Comparison of ENCODE assay signal across 17 cellular contexts in the genomic region with DNA sequence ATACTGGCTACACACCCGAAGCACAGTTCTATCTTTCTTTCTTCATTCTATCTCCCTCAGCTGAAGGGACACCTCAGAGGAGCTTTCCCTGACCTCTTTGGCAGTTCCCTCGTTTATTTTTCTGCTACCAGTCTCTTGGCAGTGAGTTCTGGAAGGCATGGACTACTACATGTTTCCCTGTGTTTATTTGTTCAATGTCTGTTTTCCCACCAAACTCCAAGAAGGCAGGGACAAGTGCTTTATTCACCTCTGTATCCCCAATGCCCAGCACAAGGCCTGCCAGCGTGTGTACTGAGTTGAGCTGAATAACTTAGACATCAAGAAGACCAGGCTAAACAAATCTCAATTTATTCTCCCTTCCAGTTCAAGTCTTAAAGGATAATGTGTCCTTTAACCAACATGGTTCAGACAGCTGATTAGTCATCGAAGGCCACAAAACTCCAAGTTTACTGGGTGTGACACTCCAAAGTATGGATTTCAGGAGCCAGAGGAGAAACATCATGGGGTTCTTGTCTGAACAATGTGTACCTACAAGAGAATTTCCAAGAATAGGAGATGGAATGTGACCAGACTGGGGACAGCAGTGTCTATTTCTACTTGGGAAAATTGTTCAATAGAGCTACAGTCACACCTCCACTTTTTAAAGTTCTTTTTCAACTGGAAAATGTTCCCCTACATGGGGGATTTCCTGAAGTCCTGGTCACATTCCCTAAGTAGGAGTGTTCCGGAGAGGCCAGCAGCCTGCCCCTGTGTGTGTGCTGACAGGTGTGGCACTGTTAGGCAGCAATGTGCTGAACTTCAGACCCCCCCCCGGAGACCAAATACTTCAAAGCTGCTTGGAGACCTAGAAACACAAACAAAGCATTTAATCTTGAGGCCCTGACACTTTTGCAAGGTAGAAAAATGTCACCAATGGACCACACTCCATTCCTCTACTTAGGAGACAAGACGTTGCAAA.
DNase-seq lines count a peak whose midpoint lies in the region; ATAC-seq and TF ChIP-seq lines count a peak whose summit lies in the region.
"Had no signal": no experiment of that assay in that cellular context is flagged by ENCODE, and none has a peak within 500 bp of the region (broad histone marks: within the 10 kb centered on the region; RNA-seq: fewer than 3 reads in every experiment).

No MANE protein-coding gene starts in this region.

- H3K4me2 ChIP-seq in PC-3 (ENCODE audit: low read length), result no peak overlapping the region
- H3K4me2 ChIP-seq: PC-9 had no signal

- ATAC-seq in PC-3 (no peak), lower lobe of right lung (peak; percentile 96 to 98), GM18861 (IDR thresholded peaks at IDR 0.05; ENCODE audit: unreplicated experiment) (no peak)
- no peak for ATAC-seq in stimulated activated memory B cell treated with anti-CD40 and anti-IgM and Interleukin-4, amounts not matched to agents 10 μg/mL and 1 μg/mL and 100 μg/mL, for 72 hours
- ATAC-seq in natural killer cell treated with Interleukin-12 subunit alpha and Interleukin-12 subunit beta and Interleukin-15 and Interleukin-18, amount 100 ng/mL, for 72 hours, result no peak
- ATAC-seq: activated CD8-positive, alpha-beta memory T cell treated with anti-CD3 and anti-CD28 coated beads, Interleukin-2, amount 10 ng/mL, durations not matched to agents 7 days and 5 days; natural killer cell had no signal

- H3K36me3 Mint-ChIP-seq in stimulated activated memory B cell treated with anti-CD40 and anti-IgM and Interleukin-4, amounts not matched to agents 10 μg/mL and 1 μg/mL and 100 μg/mL, for 72 hours, result no peaks in the 10 kb centered on the region
- H3K36me3 Mint-ChIP-seq in natural killer cell treated with Interleukin-12 subunit alpha and Interleukin-12 subunit beta and Interleukin-15 and Interleukin-18, amount 100 ng/mL, for 72 hours, result no peaks in the 10 kb centered on the region
- H3K36me3 Mint-ChIP-seq: activated CD8-positive, alpha-beta memory T cell treated with anti-CD3 and anti-CD28 coated beads, Interleukin-2, amount 10 ng/mL, durations not matched to agents 7 days and 5 days; natural killer cell had no signal

- POLR2A ChIA-PET in PC-3 (lab: Charles Lee; ENCODE audit: unreplicated experiment) (no interaction called here), A673 (lab: Charles Lee; ENCODE audit: low non-redundant PET) (no interaction called here)

- no peak overlapping the region for H3K4me3 Mint-ChIP-seq in stimulated activated memory B cell treated with anti-CD40 and anti-IgM and Interleukin-4, amounts not matched to agents 10 μg/mL and 1 μg/mL and 100 μg/mL, for 72 hours
- no peak overlapping the region for H3K4me3 Mint-ChIP-seq in natural killer cell treated with Interleukin-12 subunit alpha and Interleukin-12 subunit beta and Interleukin-15 and Interleukin-18, amount 100 ng/mL, for 72 hours
- H3K4me3 Mint-ChIP-seq: activated B cell treated with CpG ODN at 0.5 μM for 24 hours; activated CD8-positive, alpha-beta memory T cell treated with anti-CD3 and anti-CD28 coated beads, Interleukin-2, amount 10 ng/mL, durations not matched to agents 7 days and 5 days; natural killer cell; stimulated activated naive CD8-positive, alpha-beta T cell treated with anti-CD3 and anti-CD28 coated beads, Interleukin-15, Interleukin-2, amounts not matched to agents 100 ng/mL and 50 ng/mL, for 24 hours had no signal

- intact Hi-C loops in PC-3 (cut with micrococcal nuclease) (no loop called here), lower lobe of right lung (cut with DNase I) (no loop called here), A673 (cut with micrococcal nuclease; ENCODE audit: unreplicated experiment) (no loop called here)

- H3K9ac ChIP-seq in PC-3 (ENCODE audit: low read length), result no peak overlapping the region

- no peaks in the 10 kb centered on the region for H3K4me1 Mint-ChIP-seq in stimulated activated memory B cell treated with anti-CD40 and anti-IgM and Interleukin-4, amounts not matched to agents 10 μg/mL and 1 μg/mL and 100 μg/mL, for 72 hours
- peaks cover 0 to 9% of the 10 kb centered on the region in 2 donors for H3K4me1 Mint-ChIP-seq in natural killer cell treated with Interleukin-12 subunit alpha and Interleukin-12 subunit beta and Interleukin-15 and Interleukin-18, amount 100 ng/mL, for 72 hours (ENCODE audit: low read depth in 2 of 2)
- H3K4me1 Mint-ChIP-seq: activated B cell treated with CpG ODN at 0.5 μM for 24 hours; activated CD8-positive, alpha-beta memory T cell treated with anti-CD3 and anti-CD28 coated beads, Interleukin-2, amount 10 ng/mL, durations not matched to agents 7 days and 5 days had no signal

- H3K27ac ChIP-seq in PC-3 (ENCODE audit: low read length) (no peak overlapping the region), lower lobe of right lung (peak overlapping the region; percentile 70), A673 (ENCODE audit: low read depth, low read length, poor library complexity, severe bottlenecking) (no peak overlapping the region)
- H3K27ac ChIP-seq: PC-9 had no signal

- no peaks in the 10 kb centered on the region for H3K79me2 ChIP-seq in PC-3 (ENCODE audit: low read length)

- no peaks in the 10 kb centered on the region for H3K9me3 Mint-ChIP-seq in stimulated activated memory B cell treated with anti-CD40 and anti-IgM and Interleukin-4, amounts not matched to agents 10 μg/mL and 1 μg/mL and 100 μg/mL, for 72 hours
- H3K9me3 Mint-ChIP-seq in natural killer cell treated with Interleukin-12 subunit alpha and Interleukin-12 subunit beta and Interleukin-15 and Interleukin-18, amount 100 ng/mL, for 72 hours, result no peaks in the 10 kb centered on the region
- H3K9me3 Mint-ChIP-seq: activated B cell treated with CpG ODN at 0.5 μM for 24 hours; natural killer cell; stimulated activated naive CD8-positive, alpha-beta T cell treated with anti-CD3 and anti-CD28 coated beads, Interleukin-15, Interleukin-2, amounts not matched to agents 100 ng/mL and 50 ng/mL, for 24 hours had no signal

- BruUV-seq in PC-3 (replicated peaks; lab: Mats Ljungman, UMichigan) (no TSS peak), A673 (replicated peaks; lab: Mats Ljungman, UMichigan) (no TSS peak)

- H3K4me1 ChIP-seq in PC-3 (ENCODE audit: insufficient read depth, low read length) (peaks cover 10% of the 10 kb centered on the region; the same call in 1 of the 2 replicates), lower lobe of right lung (peaks cover 5% of the 10 kb centered on the region), A673 (ENCODE audit: insufficient read depth, low read length, poor library complexity, severe bottlenecking) (no peaks in the 10 kb centered on the region)

- peak overlapping the region; percentile 7; the same call in 1 of the 2 replicates for H2AFZ ChIP-seq in PC-3 (ENCODE audit: low read length)
- H2AFZ ChIP-seq: PC-9 had no signal

- H3K9me3 ChIP-seq in PC-3 (ENCODE audit: low read length) (no peaks in the 10 kb centered on the region), lower lobe of right lung (no peaks in the 10 kb centered on the region), A673 (ENCODE audit: low read depth, low read length, poor library complexity, severe bottlenecking) (no peaks in the 10 kb centered on the region)

- TF ChIP-seq POLR2A in erythroblast (IDR thresholded peaks at IDR 0.05; ENCODE audit: low read length), result no peak

- H3F3A ChIP-seq in PC-3 (ENCODE audit: low read length, unreplicated experiment), result no peaks in the 10 kb centered on the region

- CTCF ChIA-PET in PC-3 (lab: Charles Lee), result no interaction called here
- CTCF ChIA-PET in A673 (lab: Charles Lee), result no interaction called here

- H3K36me3 ChIP-seq in PC-3 (ENCODE audit: low read depth, low read length), result no peaks in the 10 kb centered on the region
- no peaks in the 10 kb centered on the region for H3K36me3 ChIP-seq in lower lobe of right lung
- H3K36me3 ChIP-seq in A673 (ENCODE audit: insufficient read depth, low read length, poor library complexity, severe bottlenecking), result no peaks in the 10 kb centered on the region

- TF ChIP-seq CTCF in PC-3 (conservative IDR thresholded peaks at IDR 0.05; ENCODE audit: low read depth, low read length) (no peak), fibroblast of mammary gland (conservative IDR thresholded peaks at IDR 0.05; ENCODE audit: control insufficient read depth, insufficient read depth, low read depth, low read length) (no peak), lower lobe of right lung (IDR thresholded peaks at IDR 0.05) (no peak), A673 (conservative IDR thresholded peaks at IDR 0.05; ENCODE audit: low read depth, low read length) (no peak)

- no peaks in the 10 kb centered on the region for H3K27me3 Mint-ChIP-seq in stimulated activated memory B cell treated with anti-CD40 and anti-IgM and Interleukin-4, amounts not matched to agents 10 μg/mL and 1 μg/mL and 100 μg/mL, for 72 hours
- H3K27me3 Mint-ChIP-seq in natural killer cell treated with Interleukin-12 subunit alpha and Interleukin-12 subunit beta and Interleukin-15 and Interleukin-18, amount 100 ng/mL, for 72 hours, result peaks cover 3 to 7% of the 10 kb centered on the region in 2 donors
- H3K27me3 Mint-ChIP-seq: activated B cell treated with CpG ODN at 0.5 μM for 24 hours; stimulated activated naive CD8-positive, alpha-beta T cell treated with anti-CD3 and anti-CD28 coated beads, Interleukin-15, Interleukin-2, amounts not matched to agents 100 ng/mL and 50 ng/mL, for 24 hours had no signal

- H3K4me3 ChIP-seq in PC-3 (ENCODE audit: low read length), result no peak overlapping the region
- H3K4me3 ChIP-seq in fibroblast of mammary gland (ENCODE audit: control insufficient read depth, low read depth, low read length), result no peak overlapping the region
- H3K4me3 ChIP-seq in lower lobe of right lung, result no peak overlapping the region
- H3K4me3 ChIP-seq in A673 (ENCODE audit: low read depth, low read length, poor library complexity, severe bottlenecking), result no peak overlapping the region
- H3K4me3 ChIP-seq: PC-9, skin epidermis had no signal

- no peaks in the 10 kb centered on the region for H3K9me2 ChIP-seq in PC-3 (replicated peaks; ENCODE audit: low read length)

- DNase-seq in PC-3, result peak; percentile 55
- DNase-seq in fibroblast of mammary gland (ENCODE audit: low read depth), result peak; percentile 11
- DNase-seq in lower lobe of right lung, result peak; percentile 79
- DNase-seq in erythroblast (lab: John Stamatoyannopoulos, UW), result no peak
- no peak for DNase-seq in natural killer cell treated with Interleukin-12 subunit alpha and Interleukin-12 subunit beta and Interleukin-15 and Interleukin-18, amount 100 ng/mL, for 72 hours (ENCODE audit: low spot score)
- no peak for DNase-seq in A673 (ENCODE audit: low spot score)
- DNase-seq: activated B cell treated with CpG ODN at 0.5 μM for 24 hours; activated CD8-positive, alpha-beta memory T cell treated with anti-CD3 and anti-CD28 coated beads, Interleukin-2, amount 10 ng/mL, durations not matched to agents 7 days and 5 days; glutamatergic neuron; natural killer cell; NCI-H1436; NCI-H524 treated with DMSO at 0.1 percent for 48 hours had no signal

- no peaks in the 10 kb centered on the region for H4K20me1 ChIP-seq in PC-3 (ENCODE audit: low read length)

- no peaks in the 10 kb centered on the region for H3K27me3 ChIP-seq in PC-3 (ENCODE audit: low read length)
- no peaks in the 10 kb centered on the region for H3K27me3 ChIP-seq in lower lobe of right lung (ENCODE audit: low read depth)
- no peaks in the 10 kb centered on the region for H3K27me3 ChIP-seq in A673 (replicated peaks; ENCODE audit: insufficient read depth, low read depth, low read length, poor library complexity)

- H3K27ac Mint-ChIP-seq in stimulated activated memory B cell treated with anti-CD40 and anti-IgM and Interleukin-4, amounts not matched to agents 10 μg/mL and 1 μg/mL and 100 μg/mL, for 72 hours, result peak overlapping the region; percentile 1
- H3K27ac Mint-ChIP-seq in natural killer cell treated with Interleukin-12 subunit alpha and Interleukin-12 subunit beta and Interleukin-15 and Interleukin-18, amount 100 ng/mL, for 72 hours, result no peak overlapping the region
- H3K27ac Mint-ChIP-seq: activated B cell treated with CpG ODN at 0.5 μM for 24 hours; activated CD8-positive, alpha-beta memory T cell treated with anti-CD3 and anti-CD28 coated beads, Interleukin-2, amount 10 ng/mL, durations not matched to agents 7 days and 5 days; natural killer cell; stimulated activated naive CD8-positive, alpha-beta T cell treated with anti-CD3 and anti-CD28 coated beads, Interleukin-15, Interleukin-2, amounts not matched to agents 100 ng/mL and 50 ng/mL, for 24 hours had no signal

Comparison
In these comparisons a context has a peak if more than half of its experiments do, and no peak if none do; other contexts are left out.
1. ATAC-seq: peak in lower lobe of right lung (2 of 2); none in PC-3 (single experiment), stimulated activated memory B cell treated with anti-CD40 and anti-IgM and Interleukin-4, amounts not matched to agents 10 μg/mL and 1 μg/mL and 100 μg/mL, for 72 hours (single experiment), GM18861 (single experiment) and natural killer cell treated with Interleukin-12 subunit alpha and Interleukin-12 subunit beta and Interleukin-15 and Interleukin-18, amount 100 ng/mL, for 72 hours (0 of 2).
2. DNase-seq: peak in PC-3 (single experiment), fibroblast of mammary gland (single experiment) and lower lobe of right lung (single experiment); none in erythroblast (0 of 2), natural killer cell treated with Interleukin-12 subunit alpha and Interleukin-12 subunit beta and Interleukin-15 and Interleukin-18, amount 100 ng/mL, for 72 hours (single experiment) and A673 (single experiment).